Comparison of ENCODE assay signal across 18 cellular contexts in the genomic region with DNA sequence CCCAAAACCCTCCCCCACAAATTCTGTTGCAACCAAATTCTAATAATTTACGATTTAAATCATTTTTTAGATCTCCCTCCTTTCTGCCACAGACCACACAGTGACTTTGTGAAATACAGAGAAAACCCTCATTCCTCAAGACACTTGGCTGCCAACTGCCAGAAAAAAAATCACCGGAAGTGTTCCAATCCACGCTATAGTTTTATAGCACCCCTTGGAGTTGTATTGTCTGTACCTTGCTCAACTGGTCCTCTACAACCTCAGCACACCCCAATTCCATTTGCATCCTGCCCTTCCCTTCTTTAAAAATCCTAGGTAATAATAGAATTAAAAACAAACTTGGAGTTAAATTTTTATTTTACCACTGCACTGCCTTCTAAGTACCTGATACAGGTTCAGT.
DNase-seq lines count a peak whose midpoint lies in the region; ATAC-seq and TF ChIP-seq lines count a peak whose summit lies in the region.
"Had no signal": no experiment of that assay in that cellular context is flagged by ENCODE, and none has a peak within 500 bp of the region (broad histone marks: within the 10 kb centered on the region; RNA-seq: fewer than 3 reads in every experiment).

No MANE protein-coding gene starts in this region.

- H3K27me3 ChIP-seq in SK-N-SH (ENCODE audit: insufficient read depth) (no peaks in the 10 kb centered on the region), PC-3 (ENCODE audit: low read length) (no peaks in the 10 kb centered on the region), colonic mucosa (no peaks in the 10 kb centered on the region), smooth muscle cell (ENCODE audit: low read depth) (no peaks in the 10 kb centered on the region)
- H3K27me3 ChIP-seq: BE2C had no signal

- H3K4me2 ChIP-seq in SK-N-SH (0 out of 2 replicates have a peak overlapping the region, but pooled peaks have one; percentile 22), PC-3 (ENCODE audit: low read length) (peak overlapping the region; percentile 29), smooth muscle cell (peak overlapping the region; percentile 18)

- TF ChIP-seq CTCF in SK-N-SH (IDR thresholded peaks at IDR 0.05), result no peak
- no peak for TF ChIP-seq CTCF in PC-3 (conservative IDR thresholded peaks at IDR 0.05; ENCODE audit: low read depth, low read length)
- TF ChIP-seq CTCF in colonic mucosa (IDR thresholded peaks at IDR 0.05), result no peak
- TF ChIP-seq CTCF in smooth muscle cell (IDR thresholded peaks at IDR 0.05; ENCODE audit: borderline replicate concordance, insufficient read depth, poor library complexity, severe bottlenecking), result no peak

- H3K4me1 ChIP-seq in SK-N-SH (ENCODE audit: control insufficient read depth in 1 of 2, insufficient read depth in 2 of 2, low read depth in 1 of 2, low read length in 1 of 2) (peaks cover 0 to 8% of the 10 kb centered on the region in 2 experiments; a peak in 2 of 4 replicates), PC-3 (ENCODE audit: insufficient read depth, low read length) (peaks cover 28% of the 10 kb centered on the region), colonic mucosa (no peaks in the 10 kb centered on the region), smooth muscle cell (ENCODE audit: low read depth) (no peaks in the 10 kb centered on the region)

- H3F3A ChIP-seq in SK-N-SH (replicated peaks; ENCODE audit: insufficient read depth) (no peaks in the 10 kb centered on the region), PC-3 (ENCODE audit: low read length, unreplicated experiment) (peaks cover 7% of the 10 kb centered on the region), smooth muscle cell (ENCODE audit: low read depth) (peaks cover 4% of the 10 kb centered on the region)

- H3K27ac ChIP-seq in SK-N-SH (ENCODE audit: low read depth in 2 of 2, low read length in 1 of 2), result peak overlapping the region in 1 of 2 experiments; percentile 12; a peak in 1 of 4 replicates
- H3K27ac ChIP-seq in PC-3 (ENCODE audit: low read length), result peak overlapping the region; percentile 3
- no peak overlapping the region for H3K27ac ChIP-seq in colonic mucosa
- peak overlapping the region; percentile 21 for H3K27ac ChIP-seq in smooth muscle cell (ENCODE audit: low read depth)
- H3K27ac ChIP-seq: 22Rv1, GM23248 had no signal

- no TSS peak for BruUV-seq in PC-3 (replicated peaks; lab: Mats Ljungman, UMichigan)

- DNase-seq in SK-N-SH (no peak), PC-3 (peak; percentile 31), colonic mucosa (peak; percentile 45), smooth muscle cell (lab: John Stamatoyannopoulos, UW; ENCODE audit: unreplicated experiment) (no peak)
- no peak for DNase-seq in stimulated activated CD4-positive, alpha-beta T cell treated with anti-CD3 and anti-CD28 coated beads, Interleukin-15, amount 100 ng/mL, for 24 hours
- DNase-seq: CD4-positive, CD25-positive, alpha-beta regulatory T cell; COR-L47; NCI-H1048; NCI-H1436; NCI-H1930; NCI-H524 had no signal

- H3K9me2 ChIP-seq in SK-N-SH, result no peaks in the 10 kb centered on the region
- H3K9me2 ChIP-seq in PC-3 (replicated peaks; ENCODE audit: low read length), result no peaks in the 10 kb centered on the region

- H3K9me3 ChIP-seq in SK-N-SH, result no peaks in the 10 kb centered on the region
- no peaks in the 10 kb centered on the region for H3K9me3 ChIP-seq in PC-3 (ENCODE audit: low read length)
- no peaks in the 10 kb centered on the region for H3K9me3 ChIP-seq in colonic mucosa
- no peaks in the 10 kb centered on the region for H3K9me3 ChIP-seq in smooth muscle cell (replicated peaks; ENCODE audit: low read depth)
- H3K9me3 ChIP-seq: BE2C had no signal

- WGBS in SK-N-SH (ENCODE audit: low lambda C conversion rate), result 78% methylated on average over 3 of the region's 3 CpGs
- 84% methylated on average over 3 of the region's 3 CpGs for WGBS in smooth muscle cell (ENCODE audit: low lambda C conversion rate)

- intact Hi-C loops in PC-3 (cut with micrococcal nuclease) (loop anchor here (2.0 kb wide), 2 partner anchors 272 to 924 kb away; no protein-coding TSS in a partner anchor), colonic mucosa (cut with DNase I) (no loop called here)

- H2AFZ ChIP-seq in SK-N-SH (ENCODE audit: low read depth), result no peak overlapping the region
- no peak overlapping the region for H2AFZ ChIP-seq in PC-3 (ENCODE audit: low read length)
- H2AFZ ChIP-seq in smooth muscle cell (ENCODE audit: low read depth), result no peak overlapping the region
- H2AFZ ChIP-seq: GM23248 had no signal

- POLR2A ChIA-PET in SK-N-SH (lab: Yijun Ruan, JAX), result no interaction called here
- POLR2A ChIA-PET in PC-3 (lab: Charles Lee; ENCODE audit: unreplicated experiment), result interaction anchor here (0.6 kb wide), 2 partner anchors 215 to 229 kb away, joined by 4 read pairs; no protein-coding TSS in a partner anchor

- TF ChIP-seq EP300 in SK-N-SH (IDR thresholded peaks at IDR 0.05; ENCODE audit: borderline replicate concordance in 1 of 2, low read depth in 1 of 2, low read length in 1 of 2), result no peak

- ATAC-seq in SK-N-SH treated with all-trans-retinoic acid at 6 μM for 48 hours (no peak), PC-3 (peak; percentile 3), HG02884 (IDR thresholded peaks at IDR 0.05; ENCODE audit: unreplicated experiment) (no peak), GM21367 (IDR thresholded peaks at IDR 0.05; ENCODE audit: unreplicated experiment) (no peak)
- ATAC-seq: Right ventricle myocardium inferior had no signal

- CTCF ChIA-PET in SK-N-SH (lab: Yijun Ruan, JAX), result interaction anchor here (0.7 kb wide), 1 partner anchor 9 kb away, joined by 3 read pairs; no protein-coding TSS in a partner anchor
- CTCF ChIA-PET in PC-3 (lab: Charles Lee), result no interaction called here

- H3K4me3 ChIP-seq in SK-N-SH (ENCODE audit: low read depth in 2 of 2, low read length in 1 of 2), result no peak overlapping the region
- no peak overlapping the region for H3K4me3 ChIP-seq in PC-3 (ENCODE audit: low read length)
- H3K4me3 ChIP-seq in colonic mucosa, result no peak overlapping the region
- no peak overlapping the region for H3K4me3 ChIP-seq in smooth muscle cell
- H3K4me3 ChIP-seq: GM23248 had no signal

- H3K36me3 ChIP-seq in SK-N-SH (replicated peaks in 1 of 2; ENCODE audit: control insufficient read depth in 1 of 2, insufficient read depth in 2 of 2, low read length in 1 of 2) (peaks cover 0 to 5% of the 10 kb centered on the region in 2 experiments), PC-3 (ENCODE audit: low read depth, low read length) (no peaks in the 10 kb centered on the region), colonic mucosa (no peaks in the 10 kb centered on the region), smooth muscle cell (ENCODE audit: low read depth) (no peaks in the 10 kb centered on the region)
- H3K36me3 ChIP-seq: BE2C had no signal

- H4K20me1 ChIP-seq in SK-N-SH (ENCODE audit: insufficient read depth) (no peaks in the 10 kb centered on the region), PC-3 (ENCODE audit: low read length) (no peaks in the 10 kb centered on the region), smooth muscle cell (ENCODE audit: low read depth) (no peaks in the 10 kb centered on the region)

- H3K79me2 ChIP-seq in SK-N-SH (ENCODE audit: insufficient read depth) (no peaks in the 10 kb centered on the region), PC-3 (ENCODE audit: low read length) (no peaks in the 10 kb centered on the region), smooth muscle cell (ENCODE audit: low read depth) (no peaks in the 10 kb centered on the region)

- no peak for TF ChIP-seq RAD21 in SK-N-SH (IDR thresholded peaks at IDR 0.05; ENCODE audit: low read length)

- H3K9ac ChIP-seq in SK-N-SH (no peak overlapping the region), PC-3 (ENCODE audit: low read length) (no peak overlapping the region), colonic mucosa (ENCODE audit: low read depth in 2 of 2, low read length in 2 of 2) (no peak overlapping the region), smooth muscle cell (ENCODE audit: low read depth) (no peak overlapping the region)
- H3K9ac ChIP-seq: GM23248 had no signal

TF ChIP-seq in SK-N-SH, 30 proteins besides CTCF, POLR2A, EP300 and RAD21:
- TF ChIP-seq RCOR1 (IDR thresholded peaks at IDR 0.05; ENCODE audit: low read length), result no peak
- no peak for TF ChIP-seq FOSL2 (IDR thresholded peaks at IDR 0.05; ENCODE audit: borderline replicate concordance, low read depth)
- TF ChIP-seq, protein P1, sequence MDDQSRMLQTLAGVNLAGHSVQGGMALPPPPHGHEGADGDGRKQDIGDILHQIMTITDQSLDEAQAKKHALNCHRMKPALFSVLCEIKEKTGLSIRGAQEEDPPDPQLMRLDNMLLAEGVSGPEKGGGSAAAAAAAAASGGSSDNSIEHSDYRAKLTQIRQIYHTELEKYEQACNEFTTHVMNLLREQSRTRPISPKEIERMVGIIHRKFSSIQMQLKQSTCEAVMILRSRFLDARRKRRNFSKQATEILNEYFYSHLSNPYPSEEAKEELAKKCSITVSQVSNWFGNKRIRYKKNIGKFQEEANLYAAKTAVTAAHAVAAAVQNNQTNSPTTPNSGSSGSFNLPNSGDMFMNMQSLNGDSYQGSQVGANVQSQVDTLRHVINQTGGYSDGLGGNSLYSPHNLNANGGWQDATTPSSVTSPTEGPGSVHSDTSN (IDR thresholded peaks at IDR 0.05), result no peak
- no peak for TF ChIP-seq YY1 (IDR thresholded peaks at IDR 0.05; ENCODE audit: low read depth)
- no peak for TF ChIP-seq RFX5 (IDR thresholded peaks at IDR 0.05; ENCODE audit: low read length)

TF ChIP-seq in SK-N-SH treated with all-trans-retinoic acid at 6 μM for 48 hours, 23 proteins besides CTCF, POLR2A, EP300 and RAD21:
- no peak for TF ChIP-seq ZNF70 (CRISPR knock-in tag; IDR thresholded peaks at IDR 0.05)
- TF ChIP-seq, protein P2, sequence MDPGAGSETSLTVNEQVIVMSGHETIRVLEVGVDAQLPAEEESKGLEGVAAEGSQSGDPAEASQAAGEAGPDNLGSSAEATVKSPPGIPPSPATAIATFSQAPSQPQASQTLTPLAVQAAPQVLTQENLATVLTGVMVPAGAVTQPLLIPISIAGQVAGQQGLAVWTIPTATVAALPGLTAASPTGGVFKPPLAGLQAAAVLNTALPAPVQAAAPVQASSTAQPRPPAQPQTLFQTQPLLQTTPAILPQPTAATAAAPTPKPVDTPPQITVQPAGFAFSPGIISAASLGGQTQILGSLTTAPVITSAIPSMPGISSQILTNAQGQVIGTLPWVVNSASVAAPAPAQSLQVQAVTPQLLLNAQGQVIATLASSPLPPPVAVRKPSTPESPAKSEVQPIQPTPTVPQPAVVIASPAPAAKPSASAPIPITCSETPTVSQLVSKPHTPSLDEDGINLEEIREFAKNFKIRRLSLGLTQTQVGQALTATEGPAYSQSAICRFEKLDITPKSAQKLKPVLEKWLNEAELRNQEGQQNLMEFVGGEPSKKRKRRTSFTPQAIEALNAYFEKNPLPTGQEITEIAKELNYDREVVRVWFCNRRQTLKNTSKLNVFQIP (CRISPR knock-in tag; IDR thresholded peaks at IDR 0.05; ENCODE audit: borderline replicate concordance, low read depth), result no peak
- no peak for TF ChIP-seq BACH2 (CRISPR knock-in tag; IDR thresholded peaks at IDR 0.05; ENCODE audit: borderline replicate concordance)
- no peak for TF ChIP-seq ESRRG (CRISPR knock-in tag; IDR thresholded peaks at IDR 0.05)
- no peak for TF ChIP-seq ARNTL (CRISPR knock-in tag; IDR thresholded peaks at IDR 0.05; ENCODE audit: borderline replicate concordance, low read depth)
- TF ChIP-seq CSDC2 (CRISPR knock-in tag; IDR thresholded peaks at IDR 0.05), result no peak
- no peak for TF ChIP-seq OSR1 (CRISPR knock-in tag; IDR thresholded peaks at IDR 0.05)
- no peak for TF ChIP-seq ZC3H10 (CRISPR knock-in tag; IDR thresholded peaks at IDR 0.05)

Comparison
In these comparisons a context has a peak if more than half of its experiments do, and no peak if none do; other contexts are left out.
1. DNase-seq: peak in PC-3 (single experiment) and colonic mucosa (single experiment); none in SK-N-SH (single experiment), smooth muscle cell (single experiment) and stimulated activated CD4-positive, alpha-beta T cell treated with anti-CD3 and anti-CD28 coated beads, Interleukin-15, amount 100 ng/mL, for 24 hours (single experiment).
2. Peak in every context shown above with its lines, with median percentiles within 50 percentile points of each other: H3K4me2 ChIP-seq.